Comparison of ENCODE assay signal across 21 cellular contexts in genomic region chr21:36127977-36128376, GRCh38. TPM values are rescaled to one million over a fixed set of nuclear protein-coding genes. Genes with fewer than 3 reads are reported as not detected.
DNase-seq lines count a peak whose midpoint lies in the region; ATAC-seq and TF ChIP-seq lines count a peak whose summit lies in the region.
"Had no signal": no experiment of that assay in that cellular context is flagged by ENCODE, and none has a peak within 500 bp of the region (broad histone marks: within the 10 kb centered on the region; RNA-seq: fewer than 3 reads in every experiment).

No MANE protein-coding gene starts in this region.

- H2AFZ ChIP-seq in DND-41 (ENCODE audit: low read depth, low read length) = peak overlapping the region; percentile 5; the same call in 1 of the 2 replicates
- no peak overlapping the region for H2AFZ ChIP-seq in Karpas-422 (ENCODE audit: low read length)
- H2AFZ ChIP-seq: neural progenitor cell had no signal

- H3K36me3 ChIP-seq in DND-41 (ENCODE audit: insufficient read depth, low read length) = no peaks in the 10 kb centered on the region
- no peaks in the 10 kb centered on the region for H3K36me3 ChIP-seq in Karpas-422 (ENCODE audit: insufficient read depth, low read length)
- no peaks in the 10 kb centered on the region for H3K36me3 ChIP-seq in esophagus squamous epithelium
- H3K36me3 ChIP-seq in sigmoid colon = no peaks in the 10 kb centered on the region
- H3K36me3 ChIP-seq: cardiac muscle cell, neural progenitor cell, thoracic aorta had no signal

- no peaks in the 10 kb centered on the region for H3K27me3 ChIP-seq in DND-41 (ENCODE audit: insufficient read depth, low read length, poor library complexity)
- H3K27me3 ChIP-seq in Karpas-422 (ENCODE audit: low read length) = no peaks in the 10 kb centered on the region
- no peaks in the 10 kb centered on the region for H3K27me3 ChIP-seq in esophagus squamous epithelium
- H3K27me3 ChIP-seq in sigmoid colon = no peaks in the 10 kb centered on the region

- H3K4me1 ChIP-seq in DND-41 (ENCODE audit: insufficient read depth, low read length) (peaks cover 7% of the 10 kb centered on the region), Karpas-422 (ENCODE audit: low read length) (no peaks in the 10 kb centered on the region), esophagus squamous epithelium (peaks cover 27 to 80% (median 44%) of the 10 kb centered on the region in 3 donors), sigmoid colon (peaks cover 0 to 9% (median 7%) of the 10 kb centered on the region in 4 donors)
- H3K4me1 ChIP-seq: neural progenitor cell had no signal

- H3K4me2 ChIP-seq in DND-41 (ENCODE audit: insufficient read depth, low read length) (no peak overlapping the region), Karpas-422 (ENCODE audit: low read depth, low read length, poor library complexity, severe bottlenecking) (no peak overlapping the region)
- H3K4me2 ChIP-seq: neural progenitor cell had no signal

- no peak for ATAC-seq in DND-41 (ENCODE audit: insufficient read depth, low read depth)
- ATAC-seq in GM18868 (IDR thresholded peaks at IDR 0.05; ENCODE audit: unreplicated experiment) = no peak
- ATAC-seq in HG02885 (IDR thresholded peaks at IDR 0.05; ENCODE audit: poor library complexity, unreplicated experiment) = no peak
- ATAC-seq: SK-N-SH treated with all-trans-retinoic acid at 6 μM for 48 hours; stimulated activated effector memory CD8-positive, alpha-beta T cell treated with anti-CD3 and anti-CD28 coated beads, Interleukin-12 subunit alpha, Interleukin-12 subunit beta, amount 100 ng/mL, for 72 hours; WTC11 had no signal

- TF ChIP-seq CTCF in DND-41 (IDR thresholded peaks at IDR 0.05; ENCODE audit: borderline replicate concordance, extremely low read depth, low read length, poor library complexity, severe bottlenecking) = no peak
- TF ChIP-seq CTCF in esophagus squamous epithelium (IDR thresholded peaks at IDR 0.05) = peak in 2 of 6 experiments; percentile 15 to 39
- no peak for TF ChIP-seq CTCF in sigmoid colon (IDR thresholded peaks at IDR 0.05)

- TF ChIP-seq POLR2A in esophagus squamous epithelium (IDR thresholded peaks at IDR 0.05) (no peak), sigmoid colon (IDR thresholded peaks at IDR 0.05) (no peak)

- WGBS in esophagus squamous epithelium, 2 donors = 59 to 65% methylated on average over 5 of the region's 5 CpGs
- 68 to 78% methylated on average over 5 of the region's 5 CpGs for whole genome bisulfite sequencing in sigmoid colon, 2 donors

- intact Hi-C loops in esophagus squamous epithelium (cut with DNase I) (no loop called here), sigmoid colon (cut with DNase I) (no loop called here)

- H3K79me2 ChIP-seq in DND-41 (ENCODE audit: insufficient read depth, low read length) (no peaks in the 10 kb centered on the region), Karpas-422 (ENCODE audit: low read length) (no peaks in the 10 kb centered on the region)

- DNase-seq in DND-41 (no peak), Karpas-422 (peak; percentile 39), esophagus squamous epithelium (lab: John Stamatoyannopoulos, UW) (no peak), sigmoid colon (peak; percentile 64), NCI-H128 (lab: John Stamatoyannopoulos, UW; ENCODE audit: unreplicated experiment) (no peak)
- DNase-seq: activated effector memory CD4-positive, alpha-beta T cell treated with Interleukin-2 at 50 U/mL for 16 hours; amniotic stem cell; DMS79 treated with DMSO at 0.1 percent for 48 hours; foreskin fibroblast; midbrain; NCI-H1105 treated with DMSO at 0.1 percent for 48 hours; NCI-H524; T-helper 9 cell had no signal

- H4K20me1 ChIP-seq in DND-41 (ENCODE audit: insufficient read depth, low read length) = no peaks in the 10 kb centered on the region
- H4K20me1 ChIP-seq in Karpas-422 (ENCODE audit: insufficient read depth, low read depth, low read length) = no peaks in the 10 kb centered on the region

- TF ChIP-seq EP300 in sigmoid colon (IDR thresholded peaks at IDR 0.05) = no peak

- no peak overlapping the region for H3K27ac ChIP-seq in DND-41 (ENCODE audit: low read length)
- H3K27ac ChIP-seq in Karpas-422 (ENCODE audit: low read length) = no peak overlapping the region
- peak overlapping the region; percentile 74 to 93 (median 92) for H3K27ac ChIP-seq in esophagus squamous epithelium
- H3K27ac ChIP-seq in sigmoid colon = peak overlapping the region in 1 of 4 donors; percentile 6
- H3K27ac ChIP-seq: cardiac muscle cell, neural progenitor cell, thoracic aorta had no signal

- H3K9me3 ChIP-seq in DND-41 (ENCODE audit: insufficient read depth, low read length, severe bottlenecking) (no peaks in the 10 kb centered on the region), Karpas-422 (ENCODE audit: low read length) (no peaks in the 10 kb centered on the region), esophagus squamous epithelium (no peaks in the 10 kb centered on the region), sigmoid colon (no peaks in the 10 kb centered on the region)
- H3K9me3 ChIP-seq: thoracic aorta had no signal

- H3K9ac ChIP-seq in DND-41 (ENCODE audit: low read depth, low read length) (no peak overlapping the region), Karpas-422 (ENCODE audit: low read length) (no peak overlapping the region)
- H3K9ac ChIP-seq: neural progenitor cell had no signal

- H3K4me3 ChIP-seq in DND-41 (ENCODE audit: low read depth in 1 of 2, low read length in 2 of 2) (no peak overlapping the region), Karpas-422 (ENCODE audit: low read length) (no peak overlapping the region), esophagus squamous epithelium (no peak overlapping the region), sigmoid colon (no peak overlapping the region)
- H3K4me3 ChIP-seq: cardiac muscle cell, neural progenitor cell, thoracic aorta had no signal

- H3K9me2 ChIP-seq in Karpas-422 (replicated peaks; ENCODE audit: insufficient read depth, low read length) = no peaks in the 10 kb centered on the region

RNA-seq across cellular contexts. Expression of gene CBR3, which starts 6.9 kb away (rescaled TPM):
- total RNA-seq in Karpas-422 (2014; rRNA removed; shearing (Covaris generic); ENCODE audit: low replicate concordance) = not detected in 2 replicates
- 100 to 1,000 TPM in 3 of 4 donors, 10 to 100 TPM in 1; 67.3 to 158 (median 122) TPM for total RNA-seq in esophagus squamous epithelium
- 10 to 100 TPM in 3 of 4 donors, 1 to 10 TPM in 1; 3.5 to 17.8 (median 15.5) TPM for total RNA-seq in sigmoid colon
- polyA plus RNA-seq in sigmoid colon = 10 to 100 TPM in 1 of 3 donors, 1 to 10 TPM in 2; 2.3 to 10.2 (median 8.9) TPM
- total RNA-seq: cardiac muscle cell had no signal
- polyA plus RNA-seq: cardiac muscle cell had no signal

RNA-seq across cellular contexts. Expression of gene DOP1B, which starts 28.6 kb away (rescaled TPM):
- 1.0 and 2.1 TPM in 2 replicates for total RNA-seq in Karpas-422 (2014; rRNA removed; shearing (Covaris generic); ENCODE audit: low replicate concordance)
- total RNA-seq in esophagus squamous epithelium (10 to 100 TPM; 18.5 to 36.7 (median 26.2) TPM), sigmoid colon (10 to 100 TPM in 2 of 4 donors, 1 to 10 TPM in 2; 7.4 to 14.7 (median 9.8) TPM)
- polyA plus RNA-seq in sigmoid colon = 10 to 100 TPM; 12.5 to 20.7 (median 13.8) TPM

RNA-seq across cellular contexts. Expression of gene CBR1, which starts 58.2 kb away (rescaled TPM):
- 26.4 and 34.1 TPM in 2 replicates for total RNA-seq in Karpas-422 (2014; rRNA removed; shearing (Covaris generic); ENCODE audit: low replicate concordance)
- 100 to 1,000 TPM; 320 to 932 (median 584) TPM for total RNA-seq in esophagus squamous epithelium
- total RNA-seq in sigmoid colon = 100 to 1,000 TPM; 102 to 264 (median 159) TPM
- 100 to 1,000 TPM; 110 to 214 (median 180) TPM for polyA plus RNA-seq in sigmoid colon

Comparison
In these comparisons a context has a peak if more than half of its experiments do, and no peak if none do; other contexts are left out.
1. DNase-seq: peak in Karpas-422 (single experiment) and sigmoid colon (single experiment); none in DND-41 (single experiment), esophagus squamous epithelium (single experiment) and NCI-H128 (single experiment).
2. H3K27ac ChIP-seq: peak in esophagus squamous epithelium (4 of 4); none in DND-41 (single experiment) and Karpas-422 (single experiment).